ENCODE assay signal across 12 cellular contexts in genomic region chr6:41768545-41769308, GRCh38. TPM values are rescaled to one million over a fixed set of nuclear protein-coding genes. Genes with fewer than 3 reads are reported as not detected.
DNase-seq lines count a peak whose midpoint lies in the region; ATAC-seq and TF ChIP-seq lines count a peak whose summit lies in the region.
"Had no signal": no experiment of that assay in that cellular context is flagged by ENCODE, and none has a peak within 500 bp of the region (broad histone marks: within the 10 kb centered on the region; RNA-seq: fewer than 3 reads in every experiment).

No MANE protein-coding gene starts in this region.

- H3K27me3 Mint-ChIP-seq in activated CD8-positive, alpha-beta T cell treated with anti-CD3 and anti-CD28 coated beads, Interleukin-2, amount 10 ng/mL, durations not matched to agents 7 days and 5 days (ENCODE audit: low read depth), result no peaks in the 10 kb centered on the region
- H3K27me3 Mint-ChIP-seq in glutamatergic neuron (ENCODE audit: unreplicated experiment), result peaks cover 1% of the 10 kb centered on the region

- peaks cover 16% of the 10 kb centered on the region for H3K4me1 Mint-ChIP-seq in activated CD8-positive, alpha-beta T cell treated with anti-CD3 and anti-CD28 coated beads, Interleukin-2, amount 10 ng/mL, durations not matched to agents 7 days and 5 days (ENCODE audit: low read depth)
- peaks cover 7% of the 10 kb centered on the region for H3K4me1 Mint-ChIP-seq in glutamatergic neuron (ENCODE audit: low read depth, unreplicated experiment)

- DNase-seq in COLO668 (lab: John Stamatoyannopoulos, UW; ENCODE audit: unreplicated experiment), result peak; percentile 19
- DNase-seq in activated CD8-positive, alpha-beta T cell treated with anti-CD3 and anti-CD28 coated beads, Interleukin-2, amount 10 ng/mL, durations not matched to agents 7 days and 5 days, result no peak
- DNase-seq in mucosa of descending colon, result peak in 1 of 3 donors; percentile 58
- no peak for DNase-seq in LoVo (ENCODE audit: low spot score)
- no peak for DNase-seq in NCI-H2081 treated with DMSO at 0.1 percent for 48 hours (lab: John Stamatoyannopoulos, UW)
- no peak for DNase-seq in glutamatergic neuron
- DNase-seq: DMS 273 treated with DMSO at 0.1 percent for 48 hours, NCI-H2171 treated with DMSO at 0.1 percent for 48 hours had no signal

- peak overlapping the region; percentile 77 for H3K27ac Mint-ChIP-seq in activated CD8-positive, alpha-beta T cell treated with anti-CD3 and anti-CD28 coated beads, Interleukin-2, amount 10 ng/mL, durations not matched to agents 7 days and 5 days
- H3K27ac Mint-ChIP-seq in glutamatergic neuron (ENCODE audit: unreplicated experiment), result no peak overlapping the region

- no peaks in the 10 kb centered on the region for H3K9me3 ChIP-seq in HEK293 (ENCODE audit: control insufficient read depth, insufficient read depth, low read depth, low read length)
- H3K9me3 ChIP-seq in mucosa of descending colon, result no peaks in the 10 kb centered on the region
- H3K9me3 ChIP-seq: ascending aorta had no signal

- CTCF ChIA-PET in HEK293 (lab: Yijun Ruan, JAX), result interaction anchor here (0.5 to 3.5 kb wide), 9 partner anchors 9 to 498 kb away, joined by 3 to 19 read pairs (median 3); partner anchors contain the start of gene TOMM6
- CTCF ChIA-PET in activated CD8-positive, alpha-beta T cell treated with anti-CD3 and anti-CD28 coated beads, Interleukin-2, amount 10 ng/mL, durations not matched to agents 7 days and 5 days (lab: Charles Lee), result interaction anchor here (1.1 to 2.2 kb wide), 4 partner anchors 8 to 19 kb away, joined by 3 to 10 read pairs (median 5); partner anchors contain the start of gene TOMM6

- H3K4me3 Mint-ChIP-seq in activated CD8-positive, alpha-beta T cell treated with anti-CD3 and anti-CD28 coated beads, Interleukin-2, amount 10 ng/mL, durations not matched to agents 7 days and 5 days, result no peak overlapping the region
- no peak overlapping the region for H3K4me3 Mint-ChIP-seq in glutamatergic neuron (ENCODE audit: unreplicated experiment)

- H3K36me3 Mint-ChIP-seq in activated CD8-positive, alpha-beta T cell treated with anti-CD3 and anti-CD28 coated beads, Interleukin-2, amount 10 ng/mL, durations not matched to agents 7 days and 5 days (ENCODE audit: low read depth), result peaks cover 13% of the 10 kb centered on the region
- H3K36me3 Mint-ChIP-seq in glutamatergic neuron (ENCODE audit: unreplicated experiment), result peaks cover 5% of the 10 kb centered on the region

- TF ChIP-seq CTCF in HEK293 (tag by site-specific recombination; IDR thresholded peaks at IDR 0.05) (no peak), mucosa of descending colon (IDR thresholded peaks at IDR 0.05) (no peak), glutamatergic neuron (IDR thresholded peaks at IDR 0.05; ENCODE audit: partially characterized antibody, unreplicated experiment) (no peak)

- POLR2A ChIA-PET in HEK293 (lab: Yijun Ruan, JAX), result interaction anchor here (0.9 to 2.5 kb wide), 3 partner anchors 17 to 35 kb away, joined by 3 to 11 read pairs (median 5); partner anchors contain the start of gene TOMM6
- POLR2A ChIA-PET in activated CD8-positive, alpha-beta T cell treated with anti-CD3 and anti-CD28 coated beads, Interleukin-2, amount 10 ng/mL, durations not matched to agents 7 days and 5 days (lab: Charles Lee), result interaction anchor here (1.3 kb wide), 1 partner anchor 10 kb away, joined by 6 read pairs; no protein-coding TSS in a partner anchor

- H3K4me3 ChIP-seq in HEK293 (ENCODE audit: low read depth, low read length) (no peak overlapping the region), mucosa of descending colon (no peak overlapping the region)
- H3K4me3 ChIP-seq: ascending aorta had no signal

- ATAC-seq in activated CD8-positive, alpha-beta T cell treated with anti-CD3 and anti-CD28 coated beads, Interleukin-2, amount 10 ng/mL, durations not matched to agents 7 days and 5 days, result peak; percentile 48
- peak; percentile 86 for ATAC-seq in mucosa of descending colon

- H3K4me1 ChIP-seq in HEK293 (ENCODE audit: control insufficient read depth, insufficient read depth, low read length) (peaks cover 4% of the 10 kb centered on the region; the same call in 1 of the 2 replicates), mucosa of descending colon (ENCODE audit: low read depth) (no peaks in the 10 kb centered on the region)
- H3K4me1 ChIP-seq: ascending aorta had no signal

- intact Hi-C loops in mucosa of descending colon (cut with DNase I, micrococcal nuclease), result no loop called here

- no peak overlapping the region for H3K27ac ChIP-seq in HEK293 (ENCODE audit: extremely low read depth, low read depth, low read length)
- H3K27ac ChIP-seq: ascending aorta had no signal

- H3K9me3 Mint-ChIP-seq in activated CD8-positive, alpha-beta T cell treated with anti-CD3 and anti-CD28 coated beads, Interleukin-2, amount 10 ng/mL, durations not matched to agents 7 days and 5 days (ENCODE audit: insufficient read depth), result no peaks in the 10 kb centered on the region
- peaks cover 6% of the 10 kb centered on the region for H3K9me3 Mint-ChIP-seq in glutamatergic neuron (ENCODE audit: unreplicated experiment)

- H3K36me3 ChIP-seq in HEK293 (ENCODE audit: control insufficient read depth in 2 of 2, insufficient read depth in 1 of 2, low read length in 2 of 2) (peaks cover 0 to 31% of the 10 kb centered on the region in 2 experiments; a peak in 2 of 3 replicates), mucosa of descending colon (ENCODE audit: low read depth) (peaks cover 6% of the 10 kb centered on the region)

TF ChIP-seq in HEK293, 187 proteins besides CTCF, POLR2A, EP300 and RAD21 (continues in another document):
- TF ChIP-seq ZFP69B (tag by site-specific recombination; IDR thresholded peaks at IDR 0.05) (0 out of 2 replicates have a peak, but pooled peaks have one; percentile 8), ZBTB20 (tag by site-specific recombination; IDR thresholded peaks at IDR 0.05) (peak; percentile 31; the same call in 1 of the 2 replicates), BCL6B (tag by site-specific recombination; IDR thresholded peaks at IDR 0.05) (0 out of 2 replicates have a peak, but pooled peaks have one; percentile 27), ZNF404 (tag by site-specific recombination; IDR thresholded peaks at IDR 0.05) (no peak), ZNF560 (tag by site-specific recombination; IDR thresholded peaks at IDR 0.05; ENCODE audit: borderline replicate concordance) (no peak), SP2 (tag by site-specific recombination; IDR thresholded peaks at IDR 0.05) (0 out of 2 replicates have a peak, but pooled peaks have one; percentile 7), ZNF350 (tag by site-specific recombination; IDR thresholded peaks at IDR 0.05) (no peak)

RNA-seq across cellular contexts. Expression of gene FRS3, which starts 11.0 kb away (rescaled TPM):
- total RNA-seq in activated CD8-positive, alpha-beta T cell treated with anti-CD3 and anti-CD28 coated beads, Interleukin-2, amount 10 ng/mL, durations not matched to agents 7 days and 5 days, result 1 to 10 TPM; 5.1 to 7.0 TPM
- 1 to 10 TPM; 3.6 to 7.9 (median 4.6) TPM for total RNA-seq in mucosa of descending colon
- total RNA-seq in glutamatergic neuron (ENCODE audit: unreplicated experiment), result 17.8 TPM

RNA-seq across cellular contexts. Expression of gene PRICKLE4, which starts 11.9 kb away (rescaled TPM):
- under 1 TPM in 1 of 2 experiments, not detected in 1; 0.40 TPM for total RNA-seq in activated CD8-positive, alpha-beta T cell treated with anti-CD3 and anti-CD28 coated beads, Interleukin-2, amount 10 ng/mL, durations not matched to agents 7 days and 5 days
- total RNA-seq in mucosa of descending colon, result 1 to 10 TPM; 2.7 to 6.7 (median 6.1) TPM
- total RNA-seq in glutamatergic neuron (ENCODE audit: unreplicated experiment), result 2.3 TPM
- total RNA-seq: SK-MEL-5 had no signal

RNA-seq across cellular contexts. Expression of gene TOMM6, which starts 18.8 kb away (rescaled TPM):
- 100 to 1,000 TPM; 215 to 218 TPM for total RNA-seq in activated CD8-positive, alpha-beta T cell treated with anti-CD3 and anti-CD28 coated beads, Interleukin-2, amount 10 ng/mL, durations not matched to agents 7 days and 5 days
- total RNA-seq in mucosa of descending colon (100 to 1,000 TPM in 1 of 3 donors, 10 to 100 TPM in 2; 96.9 to 116 (median 96.9) TPM), glutamatergic neuron (ENCODE audit: unreplicated experiment) (111 TPM)

RNA-seq across cellular contexts. Expression of gene PGC, which starts 21.5 kb away (rescaled TPM):
- total RNA-seq in activated CD8-positive, alpha-beta T cell treated with anti-CD3 and anti-CD28 coated beads, Interleukin-2, amount 10 ng/mL, durations not matched to agents 7 days and 5 days, result not detected
- not detected for total RNA-seq in mucosa of descending colon
- total RNA-seq in glutamatergic neuron (ENCODE audit: unreplicated experiment), result not detected
- total RNA-seq: endothelial cell of umbilical vein, SK-MEL-5 had no signal

RNA-seq across cellular contexts. Expression of gene TFEB, which starts 33.3 kb away (rescaled TPM):
- total RNA-seq in activated CD8-positive, alpha-beta T cell treated with anti-CD3 and anti-CD28 coated beads, Interleukin-2, amount 10 ng/mL, durations not matched to agents 7 days and 5 days, result 10 to 100 TPM; 18.5 to 21.2 TPM
- 10 to 100 TPM; 35.2 to 44.5 (median 40.2) TPM for total RNA-seq in mucosa of descending colon
- 3.1 TPM for total RNA-seq in glutamatergic neuron (ENCODE audit: unreplicated experiment)
